In genomic region chr15:31456329-31457060, GRCh38 we compare ENCODE assay signal across 21 cellular contexts.
DNase-seq lines count a peak whose midpoint lies in the region; ATAC-seq and TF ChIP-seq lines count a peak whose summit lies in the region.
"Had no signal": no experiment of that assay in that cellular context is flagged by ENCODE, and none has a peak within 500 bp of the region (broad histone marks: within the 10 kb centered on the region; RNA-seq: fewer than 3 reads in every experiment).

No MANE protein-coding gene starts in this region.

- no peaks in the 10 kb centered on the region for H4K20me1 ChIP-seq in GM23248 (ENCODE audit: insufficient read depth)
- H4K20me1 ChIP-seq in smooth muscle cell (ENCODE audit: low read depth), result no peaks in the 10 kb centered on the region

- H3K9ac ChIP-seq in GM23248 (peak overlapping the region; percentile 72), smooth muscle cell (ENCODE audit: low read depth) (no peak overlapping the region)

- H3K4me3 ChIP-seq in GM23248 (no peak overlapping the region), esophagus squamous epithelium (no peak overlapping the region), smooth muscle cell (no peak overlapping the region)
- H3K4me3 ChIP-seq: K562, lower lobe of right lung, sigmoid colon had no signal

- no peaks in the 10 kb centered on the region for H3K27me3 Mint-ChIP-seq in activated CD4-positive, alpha-beta T cell treated with anti-CD3 and anti-CD28 coated beads, Interleukin-2, amount 10 ng/mL, durations not matched to agents 24 days and 14 days
- H3K27me3 Mint-ChIP-seq: stimulated activated naive CD8-positive, alpha-beta T cell treated with anti-CD3 and anti-CD28 coated beads, Interleukin-15, amount 100 ng/mL, for 72 hours had no signal

- intact Hi-C loops in activated CD4-positive, alpha-beta T cell treated with anti-CD3 and anti-CD28 coated beads, Interleukin-2, amount 10 ng/mL, durations not matched to agents 24 days and 14 days (cut with micrococcal nuclease), result no loop called here
- intact Hi-C loops in esophagus squamous epithelium (cut with DNase I), result no loop called here

- no peak for DNase-seq in activated CD4-positive, alpha-beta T cell treated with anti-CD3 and anti-CD28 coated beads, Interleukin-2, amount 10 ng/mL, durations not matched to agents 24 days and 14 days
- DNase-seq in activated CD4-positive, alpha-beta T cell treated with anti-CD3 and anti-CD28 coated beads, Interleukin-2, amount 50 U/mL, for 48 hours, result no peak
- DNase-seq in GM23248 (no peak), esophagus squamous epithelium (lab: John Stamatoyannopoulos, UW) (no peak), smooth muscle cell (lab: John Stamatoyannopoulos, UW; ENCODE audit: unreplicated experiment) (no peak)
- no peak for DNase-seq in stimulated activated naive CD8-positive, alpha-beta T cell treated with anti-CD3 and anti-CD28 coated beads, Interleukin-15, Interleukin-2, amounts not matched to agents 100 U/mL and 50 U/mL, for 24 hours
- DNase-seq: BE2C; H7; lower lobe of right lung; NCI-H1694; NCI-H2171 treated with DMSO at 0.1 percent for 48 hours; Right ventricle myocardium superior; sigmoid colon; stimulated activated CD4-positive, alpha-beta T cell treated with anti-CD3 and anti-CD28 coated beads, Interleukin-2, amount 100 ng/mL, for 24 hours; stimulated activated naive CD8-positive, alpha-beta T cell treated with anti-CD3 and anti-CD28 coated beads, Interleukin-15, amount 100 ng/mL, for 72 hours had no signal

- H3F3A ChIP-seq in GM23248 (ENCODE audit: insufficient read depth) (peaks cover 16% of the 10 kb centered on the region), smooth muscle cell (ENCODE audit: low read depth) (no peaks in the 10 kb centered on the region)

- TF ChIP-seq CTCF in esophagus squamous epithelium (IDR thresholded peaks at IDR 0.05), result no peak
- TF ChIP-seq CTCF in smooth muscle cell (IDR thresholded peaks at IDR 0.05; ENCODE audit: borderline replicate concordance, insufficient read depth, poor library complexity, severe bottlenecking), result no peak

- H3K79me2 ChIP-seq in GM23248 (ENCODE audit: insufficient read depth) (no peaks in the 10 kb centered on the region), smooth muscle cell (ENCODE audit: low read depth) (no peaks in the 10 kb centered on the region)

- H3K27me3 ChIP-seq in GM23248 (replicated peaks; ENCODE audit: insufficient read depth) (no peaks in the 10 kb centered on the region), esophagus squamous epithelium (no peaks in the 10 kb centered on the region), smooth muscle cell (ENCODE audit: low read depth) (no peaks in the 10 kb centered on the region)
- H3K27me3 ChIP-seq: BE2C, sigmoid colon had no signal

- peaks cover 16% of the 10 kb centered on the region for H3K9me3 Mint-ChIP-seq in activated CD4-positive, alpha-beta T cell treated with anti-CD3 and anti-CD28 coated beads, Interleukin-2, amount 10 ng/mL, durations not matched to agents 24 days and 14 days
- H3K9me3 Mint-ChIP-seq: stimulated activated naive CD8-positive, alpha-beta T cell treated with anti-CD3 and anti-CD28 coated beads, Interleukin-15, amount 100 ng/mL, for 72 hours; type B pancreatic cell had no signal

- in situ Hi-C loops in GM23248 (cut with MboI), result no loop called here

- H3K27ac ChIP-seq in GM23248, result peak overlapping the region; percentile 89
- H3K27ac ChIP-seq in esophagus squamous epithelium, result peak overlapping the region in 3 of 4 donors; percentile 11 to 67 (median 37)
- peak overlapping the region; percentile 72 for H3K27ac ChIP-seq in smooth muscle cell (ENCODE audit: low read depth)
- H3K27ac ChIP-seq: lower lobe of right lung had no signal

- H3K4me3 Mint-ChIP-seq in activated CD4-positive, alpha-beta T cell treated with anti-CD3 and anti-CD28 coated beads, Interleukin-2, amount 10 ng/mL, durations not matched to agents 24 days and 14 days, result no peak overlapping the region
- H3K4me3 Mint-ChIP-seq: brain; dendritic cell treated with granulocyte-macrophage colony-stimulating factor and Interleukin-4, amounts not matched to agents 40 ng/mL and 50 ng/mL, for 4 days; stimulated activated naive CD8-positive, alpha-beta T cell treated with anti-CD3 and anti-CD28 coated beads, Interleukin-15, amount 100 ng/mL, for 72 hours; type B pancreatic cell had no signal

- H3K27ac Mint-ChIP-seq in activated CD4-positive, alpha-beta T cell treated with anti-CD3 and anti-CD28 coated beads, Interleukin-2, amount 10 ng/mL, durations not matched to agents 24 days and 14 days, result peak overlapping the region; percentile 56
- H3K27ac Mint-ChIP-seq: brain; dendritic cell treated with granulocyte-macrophage colony-stimulating factor and Interleukin-4, amounts not matched to agents 40 ng/mL and 50 ng/mL, for 4 days; stimulated activated naive CD8-positive, alpha-beta T cell treated with anti-CD3 and anti-CD28 coated beads, Interleukin-15, amount 100 ng/mL, for 72 hours; type B pancreatic cell had no signal

- TF ChIP-seq POLR2A in esophagus squamous epithelium (IDR thresholded peaks at IDR 0.05), result no peak

- H3K4me1 ChIP-seq in GM23248 (ENCODE audit: insufficient read depth) (peaks cover 26% of the 10 kb centered on the region), esophagus squamous epithelium (peaks cover 13 to 37% (median 20%) of the 10 kb centered on the region in 3 donors), smooth muscle cell (ENCODE audit: low read depth) (peaks cover 11% of the 10 kb centered on the region)
- H3K4me1 ChIP-seq: BE2C, lower lobe of right lung had no signal

- H3K9me3 ChIP-seq in GM23248 (ENCODE audit: low read depth) (no peaks in the 10 kb centered on the region), esophagus squamous epithelium (no peaks in the 10 kb centered on the region), smooth muscle cell (replicated peaks; ENCODE audit: low read depth) (no peaks in the 10 kb centered on the region)
- H3K9me3 ChIP-seq: BE2C, lower lobe of right lung, sigmoid colon had no signal

- H2AFZ ChIP-seq in GM23248 (0 out of 2 replicates have a peak overlapping the region, but pooled peaks have one; percentile 53), smooth muscle cell (ENCODE audit: low read depth) (no peak overlapping the region)

- peak overlapping the region; percentile 55 for H3K4me2 ChIP-seq in GM23248 (ENCODE audit: unreplicated experiment)
- H3K4me2 ChIP-seq in smooth muscle cell, result no peak overlapping the region

- H3K36me3 ChIP-seq in GM23248 (ENCODE audit: low read depth) (no peaks in the 10 kb centered on the region), esophagus squamous epithelium (no peaks in the 10 kb centered on the region), smooth muscle cell (ENCODE audit: low read depth) (no peaks in the 10 kb centered on the region)
- H3K36me3 ChIP-seq: BE2C, lower lobe of right lung, sigmoid colon had no signal

- H3K4me1 Mint-ChIP-seq in activated CD4-positive, alpha-beta T cell treated with anti-CD3 and anti-CD28 coated beads, Interleukin-2, amount 10 ng/mL, durations not matched to agents 24 days and 14 days, result peaks cover 28% of the 10 kb centered on the region
- H3K4me1 Mint-ChIP-seq: brain had no signal

- no peak for ATAC-seq in stimulated activated naive CD8-positive, alpha-beta T cell treated with anti-CD3 and anti-CD28 coated beads, Interleukin-15, Interleukin-2, amounts not matched to agents 100 U/mL and 50 U/mL, for 24 hours
- ATAC-seq in GM18907 (IDR thresholded peaks at IDR 0.05; ENCODE audit: unreplicated experiment) (no peak), HG03039 (IDR thresholded peaks at IDR 0.05; ENCODE audit: unreplicated experiment) (no peak)
- ATAC-seq: K562, lower lobe of right lung had no signal

- H3K9me2 ChIP-seq in GM23248 (ENCODE audit: insufficient read depth), result no peaks in the 10 kb centered on the region

- peaks cover 5% of the 10 kb centered on the region for H3K36me3 Mint-ChIP-seq in activated CD4-positive, alpha-beta T cell treated with anti-CD3 and anti-CD28 coated beads, Interleukin-2, amount 10 ng/mL, durations not matched to agents 24 days and 14 days (ENCODE audit: low read depth)
- H3K36me3 Mint-ChIP-seq: brain, type B pancreatic cell had no signal

- 62 to 65% methylated on average over 8 of the region's 8 CpGs for WGBS in GM23248 (ENCODE audit: low coverage in 1 of 2, low lambda C conversion rate in 2 of 2, missing lambda C conversion rate in 2 of 2), 2 experiments
- WGBS in esophagus squamous epithelium, 2 donors, result 90 to 92% methylated on average over 2 to 4 of the region's 8 CpGs
- WGBS in smooth muscle cell (ENCODE audit: low lambda C conversion rate), result 94% methylated on average over 8 of the region's 8 CpGs

Comparison
In these comparisons a context has a peak if more than half of its experiments do, and no peak if none do; other contexts are left out.
1. H3K27ac ChIP-seq: peak in every context shown above with its lines; median percentile 89 in GM23248; 72 in smooth muscle cell; 37 in esophagus squamous epithelium.